ENCODE assay signal across 27 cellular contexts in genomic region chr1:242623118-242623517, GRCh38.
"Had no signal": no experiment of that assay in that cellular context is flagged by ENCODE, and none has a peak within 500 bp of the region (broad histone marks: within the 10 kb centered on the region; RNA-seq: fewer than 3 reads in every experiment).

No MANE protein-coding gene starts in this region.

- H3K4me3 Mint-ChIP-seq: activated B cell treated with CpG ODN at 0.5 μM for 24 hours; activated CD8-positive, alpha-beta T cell treated with anti-CD3 and anti-CD28 coated beads for 36 hours; activated naive CD4-positive, alpha-beta T cell treated with anti-CD3 and anti-CD28 coated beads, Interleukin-2, amount 50 U/mL, for 24 hours; activated naive CD8-positive, alpha-beta T cell treated with anti-CD3 and anti-CD28 coated beads for 36 hours; activated naive CD8-positive, alpha-beta T cell treated with anti-CD3 and anti-CD28 coated beads, Interleukin-2, amount 50 U/mL, for 24 hours; activated T-cell treated with anti-CD3 and anti-CD28 coated beads, Interleukin-2, amount 50 U/mL, for 4 hours; activated T-helper 17 cell treated with anti-CD3 and anti-CD28 coated beads, Interleukin-2, amount 50 U/mL, for 72 hours; brain; T-helper 17 cell; T-helper 2 cell treated with Interferon-gamma antibody and Interleukin-4, amounts not matched to agents 5 μg/mL and 100 μg/mL, for 36 hours had no signal

- DNase-seq: activated B cell treated with CpG ODN at 0.5 μM for 24 hours; activated CD4-positive, alpha-beta T cell treated with anti-CD3 and anti-CD28 coated beads for 48 hours; activated CD4-positive, alpha-beta T cell treated with anti-CD3 and anti-CD28 coated beads, Interleukin-2, amount 50 U/mL, for 1 hour; activated CD4-positive, alpha-beta T cell treated with anti-CD3 and anti-CD28 coated beads, Interleukin-2, amount 50 U/mL, for 48 hours; activated CD8-positive, alpha-beta memory T cell treated with anti-CD3 and anti-CD28 coated beads for 24 hours; activated CD8-positive, alpha-beta T cell treated with anti-CD3 and anti-CD28 coated beads for 36 hours; activated effector memory CD4-positive, alpha-beta T cell treated with Interleukin-2 at 50 U/mL for 16 hours; activated gamma-delta T cell treated with Interleukin-2 at 50 U/mL for 16 hours; activated naive CD4-positive, alpha-beta T cell treated with Interleukin-2 at 50 U/mL for 16 hours; activated naive CD8-positive, alpha-beta T cell treated with anti-CD3 and anti-CD28 coated beads for 36 hours; activated naive CD8-positive, alpha-beta T cell treated with anti-CD3 and anti-CD28 coated beads, Interleukin-2, amount 50 U/mL, for 24 hours; activated T-cell treated with anti-CD3 and anti-CD28 coated beads, Interleukin-2, amount 50 U/mL, for 4 hours; adrenal gland; amygdala; aorta; central memory CD4-positive, alpha-beta T cell; cerebellar nuclear complex; colonic mucosa; effector CD8-positive, alpha-beta T cell; esophagus squamous epithelium; T-helper 17 cell; T1000; WERI-Rb-1 had no signal

- H3K27me3 Mint-ChIP-seq: activated B cell treated with CpG ODN at 0.5 μM for 24 hours; activated CD8-positive, alpha-beta T cell treated with anti-CD3 and anti-CD28 coated beads for 36 hours; activated naive CD4-positive, alpha-beta T cell treated with anti-CD3 and anti-CD28 coated beads, Interleukin-2, amount 50 U/mL, for 24 hours; activated naive CD8-positive, alpha-beta T cell treated with anti-CD3 and anti-CD28 coated beads, Interleukin-2, amount 50 U/mL, for 24 hours; activated T-helper 17 cell treated with anti-CD3 and anti-CD28 coated beads, Interleukin-2, amount 50 U/mL, for 72 hours; brain; T-helper 17 cell had no signal

- H3K4me1 Mint-ChIP-seq: activated B cell treated with CpG ODN at 0.5 μM for 24 hours; activated naive CD4-positive, alpha-beta T cell treated with anti-CD3 and anti-CD28 coated beads, Interleukin-2, amount 50 U/mL, for 24 hours; activated naive CD8-positive, alpha-beta T cell treated with anti-CD3 and anti-CD28 coated beads for 36 hours; activated naive CD8-positive, alpha-beta T cell treated with anti-CD3 and anti-CD28 coated beads, Interleukin-2, amount 50 U/mL, for 24 hours; activated T-helper 17 cell treated with anti-CD3 and anti-CD28 coated beads, Interleukin-2, amount 50 U/mL, for 72 hours; T-helper 17 cell had no signal

- H3K27ac Mint-ChIP-seq: activated B cell treated with CpG ODN at 0.5 μM for 24 hours; activated CD8-positive, alpha-beta T cell treated with anti-CD3 and anti-CD28 coated beads for 36 hours; activated naive CD4-positive, alpha-beta T cell treated with anti-CD3 and anti-CD28 coated beads, Interleukin-2, amount 50 U/mL, for 24 hours; activated naive CD8-positive, alpha-beta T cell treated with anti-CD3 and anti-CD28 coated beads for 36 hours; activated naive CD8-positive, alpha-beta T cell treated with anti-CD3 and anti-CD28 coated beads, Interleukin-2, amount 50 U/mL, for 24 hours; activated T-helper 17 cell treated with anti-CD3 and anti-CD28 coated beads, Interleukin-2, amount 50 U/mL, for 72 hours; T-helper 17 cell; T-helper 2 cell treated with Interferon-gamma antibody and Interleukin-4, amounts not matched to agents 5 μg/mL and 100 μg/mL, for 36 hours had no signal

- H3K36me3 Mint-ChIP-seq: activated naive CD4-positive, alpha-beta T cell treated with anti-CD3 and anti-CD28 coated beads, Interleukin-2, amount 50 U/mL, for 24 hours; activated naive CD8-positive, alpha-beta T cell treated with anti-CD3 and anti-CD28 coated beads for 36 hours; brain had no signal
